18 cellular contexts compared by ENCODE assay signal in the genomic region with DNA sequence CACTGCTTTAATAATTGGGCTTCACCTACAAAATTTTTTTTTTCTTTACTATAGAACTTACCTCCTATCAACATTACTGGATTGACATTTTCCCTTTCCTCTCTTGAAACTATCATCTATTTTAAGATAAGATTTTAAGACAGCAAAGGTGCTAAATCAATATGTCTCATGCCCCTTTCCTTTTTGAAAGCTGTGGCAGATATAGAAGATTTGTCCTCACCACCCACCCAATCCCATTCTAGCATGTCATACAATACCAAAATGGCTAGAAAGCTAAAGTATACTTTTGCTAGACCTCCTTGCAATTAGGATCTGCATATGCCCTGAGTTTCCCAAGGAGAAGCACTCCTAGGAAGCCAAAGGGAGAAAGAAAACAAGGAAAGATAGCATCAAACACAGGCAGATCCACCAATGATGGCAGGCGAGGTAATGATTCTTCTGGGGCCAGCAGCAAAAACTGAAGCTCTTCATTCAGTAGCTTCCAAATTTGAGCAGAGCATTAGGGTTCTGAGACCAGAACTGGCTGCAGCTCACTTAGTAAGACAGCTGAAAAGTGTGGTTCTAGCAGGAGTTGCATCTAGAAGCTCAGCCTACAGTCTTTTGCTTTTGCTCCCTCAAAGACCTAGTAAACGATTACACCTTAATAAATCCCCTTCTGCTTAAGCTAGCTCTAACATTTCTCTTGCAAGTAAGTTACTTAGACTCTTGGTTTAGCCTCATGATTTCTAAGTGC.
"Had no signal": no experiment of that assay in that cellular context is flagged by ENCODE, and none has a peak within 500 bp of the region (broad histone marks: within the 10 kb centered on the region; RNA-seq: fewer than 3 reads in every experiment).

No MANE protein-coding gene starts in this region.

- H3K27ac Mint-ChIP-seq: activated CD4-positive, alpha-beta memory T cell treated with anti-CD3 and anti-CD28 coated beads, Interleukin-2, amount 10 ng/mL, durations not matched to agents 7 days and 5 days; activated CD4-positive, alpha-beta T cell treated with anti-CD3 and anti-CD28 coated beads for 36 hours; brain; T-cell had no signal

- H3K27me3 Mint-ChIP-seq: activated CD4-positive, alpha-beta memory T cell treated with anti-CD3 and anti-CD28 coated beads, Interleukin-2, amount 10 ng/mL, durations not matched to agents 7 days and 5 days; activated CD4-positive, alpha-beta T cell treated with anti-CD3 and anti-CD28 coated beads for 36 hours; brain; T-cell had no signal

- ATAC-seq: activated CD4-positive, alpha-beta T cell treated with anti-CD3 and anti-CD28 coated beads for 36 hours; PC-3; T-cell had no signal

- DNase-seq: activated CD4-positive, alpha-beta memory T cell treated with anti-CD3 and anti-CD28 coated beads, Interleukin-2, amount 10 ng/mL, durations not matched to agents 7 days and 5 days; activated CD4-positive, alpha-beta T cell treated with anti-CD3 and anti-CD28 coated beads for 36 hours; activated CD4-positive, alpha-beta T cell treated with anti-CD3 and anti-CD28 coated beads, Interleukin-2, amount 50 U/mL, for 1 hour; activated naive CD4-positive, alpha-beta T cell treated with anti-CD3 and anti-CD28 coated beads, Interleukin-2, amount 50 U/mL, for 16 hours; activated T-cell treated with anti-CD3 and anti-CD28 coated beads, Interleukin-2, amount 50 U/mL, for 48 hours; amygdala; KBM-7; NCI-H1048; NCI-H146; NCI-H187 treated with DMSO at 0.1 percent for 48 hours; NCI-H2081 treated with DMSO at 0.1 percent for 48 hours; NCI-H446; NCI-H524; PC-3; SIG-M5; T-cell had no signal

- H3K9me3 Mint-ChIP-seq: activated CD4-positive, alpha-beta memory T cell treated with anti-CD3 and anti-CD28 coated beads, Interleukin-2, amount 10 ng/mL, durations not matched to agents 7 days and 5 days; T-cell had no signal

- H3K27ac ChIP-seq: VCaP had no signal

- H3K4me3 Mint-ChIP-seq: activated CD4-positive, alpha-beta memory T cell treated with anti-CD3 and anti-CD28 coated beads, Interleukin-2, amount 10 ng/mL, durations not matched to agents 7 days and 5 days; activated CD4-positive, alpha-beta T cell treated with anti-CD3 and anti-CD28 coated beads for 36 hours; brain; T-cell had no signal
